ENCODE assay signal across 22 cellular contexts in genomic region chr1:7269525-7269924, GRCh38.
A peak's percentile ranks its signal among the peaks of the same experiment; 100 is the strongest.
DNase-seq lines count a peak whose midpoint lies in the region; ATAC-seq, FAIRE-seq and TF ChIP-seq lines count a peak whose summit lies in the region.
"Had no signal": no experiment of that assay in that cellular context is flagged by ENCODE, and none has a peak within 500 bp of the region (broad histone marks: within the 10 kb centered on the region; RNA-seq: fewer than 3 reads in every experiment).

No MANE protein-coding gene starts in this region.

- 93% methylated on average over 1 of the region's 1 CpG for WGBS in A549 (ENCODE audit: missing lambda C conversion rate)
- 100% methylated on average over 1 of the region's 1 CpG for WGBS in esophagus muscularis mucosa

- no peak overlapping the region for H2AFZ ChIP-seq in Karpas-422 (ENCODE audit: low read length)

- FAIRE-seq in A549 (lab: Jason Lieb, UNC), result no peak
- FAIRE-seq: A204.1, D721Med, G401.6, GM12891, GM19239 had no signal

- TF ChIP-seq CTCF in A549 (IDR thresholded peaks at IDR 0.05) (no peak), HEK293 (tag by site-specific recombination; IDR thresholded peaks at IDR 0.05) (no peak), esophagus muscularis mucosa (IDR thresholded peaks at IDR 0.05) (no peak)

- H3K4me2 ChIP-seq in A549 (no peak overlapping the region), Karpas-422 (ENCODE audit: low read depth, low read length, poor library complexity, severe bottlenecking) (no peak overlapping the region)
- H3K4me2 ChIP-seq: BLaER1 treated with 17β-estradiol and CSF1 and Interleukin-3, amounts not matched to agents 10 nM and 100 nM had no signal

- POLR2A ChIA-PET in A549 (lab: Yijun Ruan, JAX), result no interaction called here
- POLR2A ChIA-PET in HEK293 (lab: Yijun Ruan, JAX), result no interaction called here

- H3K4me1 ChIP-seq in A549 (peaks cover 30% of the 10 kb centered on the region), HEK293 (ENCODE audit: control insufficient read depth, insufficient read depth, low read length) (peaks cover 5% of the 10 kb centered on the region; the same call in 1 of the 2 replicates), Karpas-422 (ENCODE audit: low read length) (peaks cover 54% of the 10 kb centered on the region), esophagus muscularis mucosa (peaks cover 0 to 16% (median 12%) of the 10 kb centered on the region in 4 donors)
- H3K4me1 ChIP-seq: Caco-2 had no signal

- TF ChIP-seq POLR2A in A549 (IDR thresholded peaks at IDR 0.05; ENCODE audit: low read length) (no peak), esophagus muscularis mucosa (IDR thresholded peaks at IDR 0.05; ENCODE audit: low read depth) (no peak)

- no peak overlapping the region for H3K9ac ChIP-seq in Karpas-422 (ENCODE audit: low read length)
- H3K9ac ChIP-seq: BLaER1 treated with 17β-estradiol and CSF1 and Interleukin-3, amounts not matched to agents 10 nM and 100 nM had no signal

- no peaks in the 10 kb centered on the region for H3K9me2 ChIP-seq in Karpas-422 (replicated peaks; ENCODE audit: insufficient read depth, low read length)

- peak overlapping the region; percentile 29 to 57; a peak in 2 of 6 replicates for H3K27ac ChIP-seq in A549
- no peak overlapping the region for H3K27ac ChIP-seq in HEK293 (ENCODE audit: extremely low read depth, low read depth, low read length)
- H3K27ac ChIP-seq in Karpas-422 (ENCODE audit: low read length), result peak overlapping the region; percentile 98
- H3K27ac ChIP-seq in esophagus muscularis mucosa (replicated peaks in 1 of 4), result no peak overlapping the region
- H3K27ac ChIP-seq: BLaER1 treated with 17β-estradiol and CSF1 and Interleukin-3, amounts not matched to agents 10 nM and 100 nM; C4-2B had no signal

- CTCF ChIA-PET in A549 (lab: Yijun Ruan, JAX) (interaction anchor here (1.2 to 2.0 kb wide), 2 partner anchors 31 to 205 kb away, joined by 3 to 5 read pairs; no protein-coding TSS in a partner anchor), HEK293 (lab: Yijun Ruan, JAX) (no interaction called here)

- intact Hi-C loops in esophagus muscularis mucosa (cut with DNase I), result loop anchor here (10.0 kb wide), 1 partner anchor 355 kb away; no protein-coding TSS in a partner anchor

- TF ChIP-seq RAD21 in A549 (conservative IDR thresholded peaks at IDR 0.05 in 1 of 2, IDR thresholded peaks at IDR 0.05 in 1 of 2), result no peak

- H3K27me3 ChIP-seq in Karpas-422 (ENCODE audit: low read length) (no peaks in the 10 kb centered on the region), esophagus muscularis mucosa (no peaks in the 10 kb centered on the region)
- H3K27me3 ChIP-seq: BLaER1 treated with 17β-estradiol and CSF1 and Interleukin-3, amounts not matched to agents 10 nM and 100 nM had no signal

- H3K36me3 ChIP-seq in HEK293 (ENCODE audit: control insufficient read depth in 2 of 2, insufficient read depth in 1 of 2, low read length in 2 of 2), result no peaks in the 10 kb centered on the region
- peaks cover 6% of the 10 kb centered on the region; the same call in 1 of the 2 replicates for H3K36me3 ChIP-seq in Karpas-422 (ENCODE audit: insufficient read depth, low read length)
- H3K36me3 ChIP-seq in esophagus muscularis mucosa, result no peaks in the 10 kb centered on the region
- H3K36me3 ChIP-seq: BLaER1 treated with 17β-estradiol and CSF1 and Interleukin-3, amounts not matched to agents 10 nM and 100 nM had no signal

- no peaks in the 10 kb centered on the region for H4K20me1 ChIP-seq in Karpas-422 (ENCODE audit: insufficient read depth, low read depth, low read length)
- H4K20me1 ChIP-seq: BLaER1 treated with 17β-estradiol and CSF1 and Interleukin-3, amounts not matched to agents 10 nM and 100 nM had no signal

- DNase-seq in A549 (ENCODE audit: low read depth in 1 of 2, low spot score in 1 of 2) (no peak), Karpas-422 (no peak), esophagus muscularis mucosa (ENCODE audit: extremely low spot score) (no peak), foreskin melanocyte (no peak)
- no peak for DNase-seq in activated naive CD4-positive, alpha-beta T cell treated with anti-CD3 and anti-CD28 coated beads, Interleukin-2, amount 50 U/mL, for 72 hours (ENCODE audit: low spot score in 2 of 2)
- DNase-seq: 8988T; AML-193; Caco-2; Calu3; CD4-positive, alpha-beta T cell; CD8-positive, alpha-beta T cell; DMS79 treated with DMSO at 0.1 percent for 48 hours; GF-D8 had no signal

- H3K36me3 Mint-ChIP-seq in activated naive CD4-positive, alpha-beta T cell treated with anti-CD3 and anti-CD28 coated beads, Interleukin-2, amount 50 U/mL, for 72 hours, result peaks cover 18 to 25% of the 10 kb centered on the region in 2 donors
- H3K36me3 Mint-ChIP-seq: CD8-positive, alpha-beta T cell had no signal

- H3K79me2 ChIP-seq in Karpas-422 (ENCODE audit: low read length), result no peaks in the 10 kb centered on the region

- H3K27ac Mint-ChIP-seq in activated naive CD4-positive, alpha-beta T cell treated with anti-CD3 and anti-CD28 coated beads, Interleukin-2, amount 50 U/mL, for 72 hours, result no peak overlapping the region
- H3K27ac Mint-ChIP-seq: B cell; CD4-positive, alpha-beta T cell; CD8-positive, alpha-beta T cell had no signal

- no peak overlapping the region for H3K4me3 ChIP-seq in A549
- H3K4me3 ChIP-seq in HEK293 (ENCODE audit: low read depth, low read length), result no peak overlapping the region
- no peak overlapping the region for H3K4me3 ChIP-seq in Karpas-422 (ENCODE audit: low read length)
- no peak overlapping the region for H3K4me3 ChIP-seq in esophagus muscularis mucosa
- H3K4me3 ChIP-seq: BLaER1 treated with 17β-estradiol and CSF1 and Interleukin-3, amounts not matched to agents 10 nM and 100 nM had no signal

- H3K9me3 ChIP-seq in A549 (peaks cover 31% of the 10 kb centered on the region), HEK293 (ENCODE audit: control insufficient read depth, insufficient read depth, low read depth, low read length) (no peaks in the 10 kb centered on the region), Karpas-422 (ENCODE audit: low read length) (peaks cover 12% of the 10 kb centered on the region; the same call in 1 of the 2 replicates), esophagus muscularis mucosa (peaks cover 0 to 16% (median 12%) of the 10 kb centered on the region in 4 donors)
- H3K9me3 ChIP-seq: Caco-2 had no signal

- TF ChIP-seq EP300 in A549 (IDR thresholded peaks at IDR 0.05) (no peak), esophagus muscularis mucosa (IDR thresholded peaks at IDR 0.05) (no peak)

- ATAC-seq in A549, result no peak
- no peak for ATAC-seq in activated naive CD4-positive, alpha-beta T cell treated with anti-CD3 and anti-CD28 coated beads, Interleukin-2, amount 50 U/mL, for 72 hours
- ATAC-seq: CD8-positive, alpha-beta T cell had no signal

- H3K9me3 Mint-ChIP-seq in activated naive CD4-positive, alpha-beta T cell treated with anti-CD3 and anti-CD28 coated beads, Interleukin-2, amount 50 U/mL, for 72 hours, result peaks cover 17% of the 10 kb centered on the region in 2 donors

TF ChIP-seq in A549, 52 proteins besides CTCF, POLR2A, EP300 and RAD21 (continues in another document):
- TF ChIP-seq HEYL (CRISPR knock-in tag; IDR thresholded peaks at IDR 0.05), result no peak
- TF ChIP-seq, protein P1, sequence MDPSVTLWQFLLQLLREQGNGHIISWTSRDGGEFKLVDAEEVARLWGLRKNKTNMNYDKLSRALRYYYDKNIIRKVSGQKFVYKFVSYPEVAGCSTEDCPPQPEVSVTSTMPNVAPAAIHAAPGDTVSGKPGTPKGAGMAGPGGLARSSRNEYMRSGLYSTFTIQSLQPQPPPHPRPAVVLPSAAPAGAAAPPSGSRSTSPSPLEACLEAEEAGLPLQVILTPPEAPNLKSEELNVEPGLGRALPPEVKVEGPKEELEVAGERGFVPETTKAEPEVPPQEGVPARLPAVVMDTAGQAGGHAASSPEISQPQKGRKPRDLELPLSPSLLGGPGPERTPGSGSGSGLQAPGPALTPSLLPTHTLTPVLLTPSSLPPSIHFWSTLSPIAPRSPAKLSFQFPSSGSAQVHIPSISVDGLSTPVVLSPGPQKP (IDR thresholded peaks at IDR 0.05; ENCODE audit: low read depth, low read length), result no peak

TF ChIP-seq in HEK293, 187 proteins besides CTCF, POLR2A, EP300 and RAD21:
- TF ChIP-seq SETDB1 (IDR thresholded peaks at IDR 0.05; ENCODE audit: insufficient read length, low read length) (peak; percentile 62), ZNF529 (tag by site-specific recombination; IDR thresholded peaks at IDR 0.05; ENCODE audit: insufficient replicate concordance) (no peak), ZNF133 (tag by site-specific recombination; IDR thresholded peaks at IDR 0.05) (peak; percentile 96)
TF ChIP-seq in HEK293: peak in this region for 2.

Comparison
In these comparisons a context has a peak if more than half of its experiments do, and no peak if none do; other contexts are left out.
1. H3K27ac ChIP-seq: peak in A549 (2 of 2) and Karpas-422 (single experiment); none in HEK293 (single experiment) and esophagus muscularis mucosa (0 of 4).